ENCODE assay signal across 9 cellular contexts in the genomic region with DNA sequence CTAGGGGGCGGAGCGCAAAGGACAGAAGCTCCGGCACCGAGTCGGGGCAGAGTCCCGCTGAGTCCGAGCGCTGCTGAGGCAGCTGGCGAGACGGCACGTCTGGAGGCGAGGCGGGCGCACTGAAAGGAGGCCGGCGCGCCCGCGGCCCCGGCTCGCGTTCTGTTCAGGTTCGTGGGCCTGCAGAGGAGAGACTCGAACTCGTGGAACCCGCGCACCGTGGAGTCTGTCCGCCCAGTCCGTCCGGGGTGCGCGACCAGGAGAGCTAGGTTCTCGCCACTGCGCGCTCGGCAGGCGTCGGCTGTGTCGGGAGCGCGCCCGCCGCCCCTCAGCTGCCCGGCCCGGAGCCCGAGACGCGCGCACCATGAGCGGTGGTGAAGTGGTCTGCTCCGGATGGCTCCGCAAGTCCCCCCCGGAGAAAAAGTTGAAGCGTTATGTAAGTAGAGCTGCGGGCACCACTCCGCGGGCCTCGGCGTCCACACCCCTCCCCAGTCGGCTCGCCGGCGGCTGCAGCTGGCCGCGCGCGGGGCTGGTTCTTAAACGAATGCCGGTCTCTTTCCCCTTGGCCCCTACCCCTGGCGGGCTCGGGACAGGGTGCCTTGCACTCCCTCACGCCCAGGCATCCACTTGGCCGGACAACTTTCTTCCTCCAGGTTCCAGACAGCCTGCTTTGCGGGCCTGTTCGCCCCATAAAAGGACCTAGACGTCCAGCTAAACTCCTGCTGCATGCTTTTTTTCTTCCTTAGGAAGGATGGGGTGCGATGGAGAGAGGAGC. TPM values are rescaled to one million over a fixed set of nuclear protein-coding genes. Genes with fewer than 3 reads are reported as not detected.
DNase-seq lines count a peak whose midpoint lies in the region; ATAC-seq, FAIRE-seq and TF ChIP-seq lines count a peak whose summit lies in the region.
"Had no signal": no experiment of that assay in that cellular context is flagged by ENCODE, and none has a peak within 500 bp of the region (broad histone marks: within the 10 kb centered on the region; RNA-seq: fewer than 3 reads in every experiment).

A gene (plus strand): TSS at position 49 of the 772 bp plus-strand sequence. CDS start 313 bp downstream, at position 362.

- intact Hi-C loops in spleen (cut with DNase I; ENCODE audit: low total_unique reads): loop anchor here (10.0 kb wide), 1 partner anchor 152 kb away; a partner anchor contains a TSS

- no peaks in the 10 kb centered on the region for H3K9me3 ChIP-seq in keratinocyte (ENCODE audit: control insufficient read depth, low read depth, low read length)
- H3K9me3 ChIP-seq in spleen: no peaks in the 10 kb centered on the region

- peak within 1 kb of the TSS; percentile 71 to 82 for H3K4me3 ChIP-seq in cardiac fibroblast (replicated peaks in 1 of 2; ENCODE audit: low read depth in 2 of 2, low read length in 2 of 2)
- H3K4me3 ChIP-seq in keratinocyte (ENCODE audit: control insufficient read depth in 2 of 3, extremely low read depth in 1 of 3, insufficient read depth in 2 of 3, low read depth in 1 of 3, low read length in 3 of 3): peak within 1 kb of the TSS; percentile 87 to 93 (median 92)
- H3K4me3 ChIP-seq in spleen: peak within 1 kb of the TSS; percentile 79 to 98 (median 82)

- peak within 1 kb of the TSS; percentile 97 for H3K27ac ChIP-seq in RWPE1
- H3K27ac ChIP-seq in keratinocyte (ENCODE audit: control insufficient read depth, insufficient read depth, low read length): peak within 1 kb of the TSS; percentile 77
- peak within 1 kb of the TSS; percentile 81 to 98 (median 94) for H3K27ac ChIP-seq in spleen

- H4K20me1 ChIP-seq in keratinocyte (ENCODE audit: control insufficient read depth, extremely low read depth, insufficient read depth, low read length): no peaks in the 10 kb centered on the region

- H3K9ac ChIP-seq in keratinocyte (ENCODE audit: control insufficient read depth, extremely low read depth, insufficient read depth, low read length): peak within 1 kb of the TSS; percentile 87

- H3K27me3 ChIP-seq in keratinocyte (ENCODE audit: control insufficient read depth, extremely low read depth, insufficient read depth, low read length) (no peaks in the 10 kb centered on the region), spleen (replicated peaks in 1 of 7) (peaks cover 0 to 34% (median 0%) of the 10 kb centered on the region in 7 donors)

- peak in 1 of 3 donors; percentile 27 for TF ChIP-seq POLR2A in spleen (IDR thresholded peaks at IDR 0.05)

- peak; percentile 30 for DNase-seq in NCI-H146 (lab: John Stamatoyannopoulos, UW)
- DNase-seq in NCI-H146 treated with DMSO at 0.1 percent for 48 hours (lab: John Stamatoyannopoulos, UW; ENCODE audit: unreplicated experiment): no peak
- peak; percentile 44 for DNase-seq in RWPE1 (ENCODE audit: low spot score)
- DNase-seq in cardiac fibroblast (ENCODE audit: low read depth in 2 of 2): peak; percentile 67 to 84
- DNase-seq in keratinocyte (ENCODE audit: low read depth, low spot score): no peak
- peak; percentile 94 for DNase-seq in spleen

- H3K36me3 ChIP-seq in keratinocyte (ENCODE audit: control insufficient read depth in 2 of 2, extremely low read depth in 1 of 2, insufficient read depth in 2 of 2, low read length in 2 of 2): no peaks in the 10 kb centered on the region
- no peaks in the 10 kb centered on the region for H3K36me3 ChIP-seq in spleen

- peaks cover 46% of the 10 kb centered on the region for H3K79me2 ChIP-seq in keratinocyte (ENCODE audit: control insufficient read depth, insufficient read depth, low read length)

- H3K4me1 ChIP-seq in keratinocyte (ENCODE audit: control insufficient read depth, extremely low read depth, insufficient read depth, low read length) (peaks cover 9% of the 10 kb centered on the region), spleen (peaks cover 0 to 59% (median 19%) of the 10 kb centered on the region in 6 donors)

- CTCF ChIA-PET in RWPE1 (lab: Yijun Ruan, JAX): interaction anchor here (0.6 to 1.1 kb wide), 5 partner anchors 38 to 510 kb away, joined by 3 to 4 read pairs (median 3); no protein-coding TSS in a partner anchor

- POLR2A ChIA-PET in RWPE1 (lab: Yijun Ruan, JAX; ENCODE audit: low non-redundant PET): interaction anchor here (0.6 to 0.8 kb wide), 4 partner anchors 17 to 173 kb away, joined by 3 to 7 read pairs (median 4); a partner anchor contains a TSS

- no peak for FAIRE-seq in keratinocyte (lab: Jason Lieb, UNC)
- FAIRE-seq: G401.6 had no signal

- H3K9me1 ChIP-seq in keratinocyte (ENCODE audit: control insufficient read depth, extremely low read depth, insufficient read depth, low read length): no peaks in the 10 kb centered on the region

- dilution Hi-C loops in keratinocyte (cut with MboI; ENCODE audit: extremely low pct_ligation_motif_present, low sequenced_read_pairs): no loop called here

- peak within 1 kb of the TSS; percentile 90 for H2AFZ ChIP-seq in keratinocyte (ENCODE audit: control insufficient read depth, low read length)

- TF ChIP-seq CTCF in RWPE1 (conservative IDR thresholded peaks at IDR 0.05; ENCODE audit: low read depth) (no peak), cardiac fibroblast (IDR thresholded peaks at IDR 0.05; ENCODE audit: low read depth, low read length) (no peak), keratinocyte (optimal IDR thresholded peaks at IDR 0.05 in 1 of 3, IDR thresholded peaks at IDR 0.05 in 1 of 3, conservative IDR thresholded peaks at IDR 0.05 in 1 of 3; ENCODE audit: extremely low read depth in 1 of 3, insufficient read depth in 2 of 3, low read length in 3 of 3) (no peak), spleen (IDR thresholded peaks at IDR 0.05 in 8 of 11, conservative IDR thresholded peaks at IDR 0.05 in 3 of 11) (peak in 6 of 11 experiments; percentile 8 to 37 (median 28))

- ATAC-seq in GM19468 (IDR thresholded peaks at IDR 0.05; ENCODE audit: extremely low read depth, unreplicated experiment) (peak; percentile 46), HG03521 (IDR thresholded peaks at IDR 0.05; ENCODE audit: unreplicated experiment) (peak; percentile 70)

- H3K4me2 ChIP-seq in keratinocyte (ENCODE audit: control insufficient read depth, extremely low read depth, insufficient read depth, low read depth, low read length): peak within 1 kb of the TSS; percentile 92

- 0 to 3% (median 0%) methylated on average over 17 to 78 of the region's 78 CpGs for WGBS in spleen, 5 donors

RNA-seq across cellular contexts. Expression of the gene that starts here (rescaled TPM):
- polyA plus RNA-seq in keratinocyte (10.0 to 11.0 TPM (median 10.1 TPM) in 3 replicates), spleen (1 to 10 TPM; 1.6 to 4.7 (median 3.1) TPM)
- polyA plus RNA-seq in keratinocyte (2011; ENCODE audit: low read depth): 25.5 TPM
- 4.4 and 9.5 TPM in 2 replicates for polyA plus RNA-seq in keratinocyte (2011; cell fraction: cytosol; rRNA removed)
- 17.9 and 22.6 TPM in 2 replicates for polyA plus RNA-seq in keratinocyte (2011; cell fraction: nucleus; rRNA removed)
- 5.8 and 13.5 TPM in 2 replicates for polyA plus RNA-seq in keratinocyte (2012; ENCODE audit: low replicate concordance)
- polyA minus RNA-seq in keratinocyte: 8.4 to 28.2 TPM (median 17.5 TPM) in 3 replicates
- polyA minus RNA-seq in keratinocyte (2011; cell fraction: cytosol; rRNA and poly(A)+ RNA removed): 9.4 TPM
- polyA minus RNA-seq in keratinocyte (2011; cell fraction: nucleus; rRNA and poly(A)+ RNA removed): 21.0 and 38.9 TPM in 2 replicates
- total RNA-seq in spleen: 10 to 100 TPM; 21.6 to 53.6 (median 33.1) TPM

Comparison
In these comparisons a context has a peak if more than half of its experiments do, and no peak if none do; other contexts are left out.
1. DNase-seq: peak in NCI-H146 (single experiment), RWPE1 (single experiment), cardiac fibroblast (2 of 2) and spleen (single experiment); none in NCI-H146 treated with DMSO at 0.1 percent for 48 hours (single experiment) and keratinocyte (single experiment).
2. CTCF ChIP-seq: peak in spleen (6 of 11); none in RWPE1 (single experiment), cardiac fibroblast (single experiment) and keratinocyte (0 of 3).
3. Peak in every context shown above with its lines, with median percentiles within 50 percentile points of each other: H3K27ac ChIP-seq and H3K4me3 ChIP-seq.